25 cellular contexts compared by ENCODE assay signal in the genomic region with DNA sequence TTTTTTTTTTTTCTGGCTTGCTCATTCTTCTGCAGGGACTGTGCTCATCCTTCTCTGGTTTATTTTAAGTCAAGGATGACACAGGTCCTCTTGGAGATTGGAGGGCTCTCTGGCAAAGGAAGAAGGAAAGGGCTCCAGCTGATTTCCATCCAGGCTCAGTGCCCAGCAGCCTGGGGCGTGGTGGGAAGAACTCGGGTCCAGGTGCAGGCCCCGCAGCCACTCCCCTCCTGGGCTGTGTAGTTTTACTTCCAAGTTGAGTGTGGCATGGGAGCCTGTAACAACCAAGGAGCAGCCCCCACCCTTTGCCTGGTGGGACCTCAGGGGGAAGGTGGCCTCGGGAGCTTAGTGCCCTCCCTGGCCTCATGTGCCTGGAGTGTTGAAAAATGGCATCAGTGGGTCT. TPM values are rescaled to one million over a fixed set of nuclear protein-coding genes. Genes with fewer than 3 reads are reported as not detected.
DNase-seq lines count a peak whose midpoint lies in the region; ATAC-seq, FAIRE-seq and TF ChIP-seq lines count a peak whose summit lies in the region.
"Had no signal": no experiment of that assay in that cellular context is flagged by ENCODE, and none has a peak within 500 bp of the region (broad histone marks: within the 10 kb centered on the region; RNA-seq: fewer than 3 reads in every experiment).

No MANE protein-coding gene starts in this region.

- H2BK12ac ChIP-seq in mesenchymal stem cell (ENCODE audit: low read length in 2 of 2), result no peak overlapping the region

- H2BK5ac ChIP-seq in mesenchymal stem cell (ENCODE audit: low read depth, low read length, poor library complexity, severe bottlenecking), result no peak overlapping the region

- no peak overlapping the region for H3K18ac ChIP-seq in mesenchymal stem cell (ENCODE audit: low read depth in 1 of 2, low read length in 2 of 2)

- POLR2A ChIA-PET in RWPE1 (lab: Yijun Ruan, JAX; ENCODE audit: low non-redundant PET), result interaction anchor here (0.6 kb wide), 1 partner anchor 94 kb away, joined by 4 read pairs; no protein-coding TSS in a partner anchor

- peak overlapping the region; percentile 14 for H4K8ac ChIP-seq in mesenchymal stem cell (ENCODE audit: low read length)

- H3K4me1 ChIP-seq in mesenchymal stem cell (ENCODE audit: control insufficient read depth, insufficient read depth, low read depth, low read length), result peaks cover 4% of the 10 kb centered on the region
- no peaks in the 10 kb centered on the region for H3K4me1 ChIP-seq in small intestine (ENCODE audit: control insufficient read depth in 2 of 2, insufficient read depth in 1 of 2, low read depth in 1 of 2, low read length in 1 of 2)
- H3K4me1 ChIP-seq: SJCRH30 had no signal

- no peak overlapping the region for H3K23ac ChIP-seq in mesenchymal stem cell (ENCODE audit: low read length in 2 of 2)

- H3K4me2 ChIP-seq in mesenchymal stem cell (ENCODE audit: low read length, poor library complexity, severe bottlenecking), result no peak overlapping the region

- H3K36me3 ChIP-seq in mesenchymal stem cell (ENCODE audit: control insufficient read depth in 1 of 2, insufficient read depth in 2 of 2, low read depth in 1 of 2, low read length in 2 of 2) (peaks cover 14 to 45% of the 10 kb centered on the region in 2 experiments), small intestine (ENCODE audit: control insufficient read depth in 2 of 2, insufficient read depth in 2 of 2, low read length in 2 of 2) (no peaks in the 10 kb centered on the region)
- H3K36me3 ChIP-seq: SJCRH30 had no signal

- no peaks in the 10 kb centered on the region for H3K27me3 ChIP-seq in mesenchymal stem cell (ENCODE audit: control insufficient read depth in 1 of 2, insufficient read depth in 1 of 2, low read length in 2 of 2)
- no peaks in the 10 kb centered on the region for H3K27me3 ChIP-seq in small intestine (ENCODE audit: control insufficient read depth in 2 of 2, insufficient read depth in 2 of 2, low read length in 2 of 2)
- H3K27me3 ChIP-seq: SJCRH30 had no signal

- H2BK120ac ChIP-seq in mesenchymal stem cell (ENCODE audit: low read depth, low read length), result no peak overlapping the region

- no peak overlapping the region for H3K4me3 ChIP-seq in mesenchymal stem cell (ENCODE audit: insufficient read depth in 1 of 2, low read depth in 1 of 2, low read length in 2 of 2)
- no peak overlapping the region for H3K4me3 ChIP-seq in small intestine (ENCODE audit: low read depth in 1 of 2, low read length in 2 of 2)
- H3K4me3 ChIP-seq: GM12878, SJCRH30 had no signal

- peak overlapping the region in 1 of 2 experiments; percentile 47 for H3K4ac ChIP-seq in mesenchymal stem cell (ENCODE audit: low read depth in 1 of 2, low read length in 2 of 2)

- H3K27ac ChIP-seq in RWPE1 (peak overlapping the region; percentile 46), mesenchymal stem cell (ENCODE audit: low read length, poor library complexity, severe bottlenecking) (no peak overlapping the region), small intestine (ENCODE audit: low read depth in 1 of 2, low read length in 1 of 2) (no peak overlapping the region)
- H3K27ac ChIP-seq: C4-2B, SJCRH30 had no signal

- DNase-seq in left ventricle myocardium superior, result no peak
- no peak for DNase-seq in Right ventricle myocardium inferior (ENCODE audit: missing footprints)
- DNase-seq in RWPE1 (ENCODE audit: low spot score), result no peak
- DNase-seq in mesenchymal stem cell, result no peak
- DNase-seq in small intestine, result peak; percentile 29
- DNase-seq in NCI-H345 treated with DMSO at 0.1 percent for 48 hours (lab: John Stamatoyannopoulos, UW; ENCODE audit: unreplicated experiment), result no peak
- DNase-seq: Caco-2; CD8-positive, alpha-beta T cell; EL; GDM1; NCI-H1048; NCI-H1694; NCI-H2029 treated with DMSO at 0.1 percent for 48 hours; NCI-H2171; NCI-H345; NCI-H774; SJCRH30 had no signal

- peaks cover 38% of the 10 kb centered on the region for H3K79me1 ChIP-seq in mesenchymal stem cell (replicated peaks; ENCODE audit: low read length, poor library complexity, severe bottlenecking)

- H3K14ac ChIP-seq in mesenchymal stem cell (ENCODE audit: low read length in 2 of 2), result no peak overlapping the region

- no peak for TF ChIP-seq CTCF in RWPE1 (conservative IDR thresholded peaks at IDR 0.05; ENCODE audit: low read depth)

- no peak overlapping the region for H2BK15ac ChIP-seq in mesenchymal stem cell (ENCODE audit: low read depth, poor library complexity, severe bottlenecking)

- FAIRE-seq in small intestine (lab: Jason Lieb, UNC), result no peak
- FAIRE-seq: GM12878, H54, RCC 7860 had no signal

- ATAC-seq in left ventricle myocardium superior, result peak; percentile 46
- ATAC-seq in Right ventricle myocardium inferior, result no peak
- no peak for ATAC-seq in GM21515 (IDR thresholded peaks at IDR 0.05; ENCODE audit: unreplicated experiment)
- ATAC-seq in GM21576 (IDR thresholded peaks at IDR 0.05; ENCODE audit: unreplicated experiment), result no peak
- ATAC-seq: CD8-positive, alpha-beta T cell; GM12878; SK-N-SH treated with all-trans-retinoic acid at 6 μM for 48 hours had no signal

- H2AK5ac ChIP-seq in mesenchymal stem cell (ENCODE audit: low read length, severe bottlenecking), result peak overlapping the region; percentile 29

- H3K9me3 ChIP-seq in mesenchymal stem cell (ENCODE audit: control insufficient read depth, low read length) (peaks cover 11% of the 10 kb centered on the region), small intestine (ENCODE audit: control insufficient read depth, low read depth) (no peaks in the 10 kb centered on the region)
- H3K9me3 ChIP-seq: Caco-2, SJCRH30 had no signal

- H2AFZ ChIP-seq in mesenchymal stem cell (ENCODE audit: low read depth, low read length), result no peak overlapping the region

- CTCF ChIA-PET in RWPE1 (lab: Yijun Ruan, JAX), result no interaction called here

- no peak overlapping the region for H4K91ac ChIP-seq in mesenchymal stem cell (ENCODE audit: low read length)

- 95% methylated on average over 4 of the region's 4 CpGs for WGBS in mesenchymal stem cell
- WGBS in small intestine, 3 donors, result 18 to 63% (median 45%) methylated on average over 4 of the region's 4 CpGs

- H3K9ac ChIP-seq in mesenchymal stem cell (ENCODE audit: low read length), result no peak overlapping the region

- intact Hi-C loops in left ventricle myocardium superior (cut with micrococcal nuclease) (no loop called here), Right ventricle myocardium inferior (cut with DNase I) (no loop called here)

RNA-seq across cellular contexts. Expression of a gene that starts 58.9 kb away (rescaled TPM):
- total RNA-seq in left ventricle myocardium superior, result 6.7 TPM
- 4.1 TPM for total RNA-seq in Right ventricle myocardium inferior
- 0.64 TPM for polyA plus RNA-seq in mesenchymal stem cell (2013, experiment 1 of 2)
- 0.71 TPM for polyA plus RNA-seq in mesenchymal stem cell (2013, experiment 2 of 2)
- polyA plus RNA-seq in small intestine, result 1 to 10 TPM in 1 of 3 donors, under 1 TPM in 1, not detected in 1; 0.27 to 1.0 TPM
- total RNA-seq: HT-29 had no signal
